ENCODE assay signal across 9 cellular contexts in the genomic region with DNA sequence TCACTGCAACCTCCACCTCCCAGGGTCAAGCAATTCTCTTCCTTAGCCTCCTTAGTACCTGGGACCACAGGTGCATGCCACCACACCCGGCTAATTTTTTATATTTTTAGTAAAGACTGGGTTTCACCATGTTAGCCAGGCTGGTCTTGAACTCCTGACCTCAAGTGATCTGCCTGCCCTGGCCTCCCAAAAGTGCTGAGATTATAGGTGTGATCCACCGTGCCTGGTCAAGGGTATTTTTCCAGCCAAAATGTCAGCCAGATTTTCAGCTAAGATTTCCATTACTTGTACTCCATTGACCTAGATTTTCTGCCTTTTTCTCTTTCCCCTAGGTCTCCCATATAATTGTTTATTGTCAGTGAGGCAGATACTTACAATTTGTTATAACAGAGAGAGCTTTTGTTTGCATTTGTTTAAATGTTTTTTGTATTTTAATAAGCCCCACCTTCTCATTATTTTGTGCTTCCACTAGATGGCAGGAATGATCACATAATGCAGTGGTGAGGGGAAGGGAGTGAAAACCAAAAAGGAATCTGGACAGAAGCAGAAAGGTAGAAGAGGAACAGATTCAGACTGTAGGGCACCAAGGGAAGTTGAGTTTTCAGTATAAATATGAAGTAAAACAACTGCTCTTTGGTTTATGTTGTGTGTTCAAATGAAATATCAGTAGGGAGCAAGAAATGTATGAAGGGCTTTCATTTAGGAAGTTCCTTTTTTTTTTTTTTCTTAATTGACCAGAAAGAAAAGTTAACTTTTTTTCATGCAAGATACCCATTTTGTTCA. TPM values are rescaled to one million over a fixed set of nuclear protein-coding genes. Genes with fewer than 3 reads are reported as not detected.
DNase-seq lines count a peak whose midpoint lies in the region; ATAC-seq and TF ChIP-seq lines count a peak whose summit lies in the region.
"Had no signal": no experiment of that assay in that cellular context is flagged by ENCODE, and none has a peak within 500 bp of the region (broad histone marks: within the 10 kb centered on the region; RNA-seq: fewer than 3 reads in every experiment).

No MANE protein-coding gene starts in this region.

- H3K4me1 ChIP-seq in PC-9 (replicated peaks; ENCODE audit: insufficient read depth): no peaks in the 10 kb centered on the region
- no peaks in the 10 kb centered on the region for H3K4me1 ChIP-seq in mesenchymal stem cell (ENCODE audit: control insufficient read depth, insufficient read depth, low read depth, low read length)

- no peak overlapping the region for H2BK5ac ChIP-seq in mesenchymal stem cell (ENCODE audit: low read depth, low read length, poor library complexity, severe bottlenecking)

- H4K91ac ChIP-seq in mesenchymal stem cell (ENCODE audit: low read length): no peak overlapping the region

- intact Hi-C loops in PC-9 (cut with micrococcal nuclease; ENCODE audit: unreplicated experiment): loop anchor here (1.0 to 2.0 kb wide), 3 partner anchors 199 to 1032 kb away; a partner anchor contains a TSS

- H3K9ac ChIP-seq in mesenchymal stem cell (ENCODE audit: low read length): no peak overlapping the region

- no peak overlapping the region for H3K14ac ChIP-seq in mesenchymal stem cell (ENCODE audit: low read length in 2 of 2)

- H3K9me3 ChIP-seq in PC-9 (ENCODE audit: insufficient read depth, low read depth) (no peaks in the 10 kb centered on the region; the same call in 1 of the 2 replicates), mesenchymal stem cell (ENCODE audit: control insufficient read depth, low read length) (no peaks in the 10 kb centered on the region)

- peaks cover 42% of the 10 kb centered on the region for H3K36me3 ChIP-seq in PC-9 (ENCODE audit: low read depth)
- peaks cover 30 to 68% of the 10 kb centered on the region in 2 experiments for H3K36me3 ChIP-seq in mesenchymal stem cell (ENCODE audit: control insufficient read depth in 1 of 2, insufficient read depth in 2 of 2, low read depth in 1 of 2, low read length in 2 of 2)

- H3K4me3 ChIP-seq in HL-60 (replicated peaks; ENCODE audit: insufficient read depth, low read length): no peak overlapping the region
- no peak overlapping the region for H3K4me3 ChIP-seq in PC-9
- no peak overlapping the region for H3K4me3 ChIP-seq in mesenchymal stem cell (ENCODE audit: insufficient read depth in 1 of 2, low read depth in 1 of 2, low read length in 2 of 2)

- H2AFZ ChIP-seq in PC-9: no peak overlapping the region
- no peak overlapping the region for H2AFZ ChIP-seq in mesenchymal stem cell (ENCODE audit: low read depth, low read length)

- H3K18ac ChIP-seq in mesenchymal stem cell (ENCODE audit: low read depth in 1 of 2, low read length in 2 of 2): no peak overlapping the region

- H2BK15ac ChIP-seq in mesenchymal stem cell (ENCODE audit: low read depth, poor library complexity, severe bottlenecking): no peak overlapping the region

- no TSS peak for BruUV-seq in PC-9 (replicated peaks; lab: Mats Ljungman, UMichigan)

- no peaks in the 10 kb centered on the region for H3K79me2 ChIP-seq in PC-9 (ENCODE audit: low read depth)

- no peak overlapping the region for H3K4me3 Mint-ChIP-seq in effector memory CD8-positive, alpha-beta T cell
- H3K4me3 Mint-ChIP-seq: CD8-positive, alpha-beta memory T cell had no signal

- H3K4me2 ChIP-seq in PC-9: no peak overlapping the region
- no peak overlapping the region for H3K4me2 ChIP-seq in mesenchymal stem cell (ENCODE audit: low read length, poor library complexity, severe bottlenecking)

- no peak overlapping the region for H3K23ac ChIP-seq in mesenchymal stem cell (ENCODE audit: low read length in 2 of 2)

- H3K4me1 Mint-ChIP-seq in effector memory CD8-positive, alpha-beta T cell (ENCODE audit: low read depth in 2 of 2): peaks cover 1 to 5% of the 10 kb centered on the region in 2 donors

- H3K27me3 ChIP-seq in HL-60 (ENCODE audit: insufficient read depth, poor library complexity, severe bottlenecking): no peaks in the 10 kb centered on the region
- no peaks in the 10 kb centered on the region for H3K27me3 ChIP-seq in PC-9 (ENCODE audit: insufficient read depth, low read depth)
- H3K27me3 ChIP-seq in mesenchymal stem cell (ENCODE audit: control insufficient read depth in 1 of 2, insufficient read depth in 1 of 2, low read length in 2 of 2): no peaks in the 10 kb centered on the region

- no peak overlapping the region for H2AK5ac ChIP-seq in mesenchymal stem cell (ENCODE audit: low read length, severe bottlenecking)

- H4K20me1 ChIP-seq in PC-9 (ENCODE audit: insufficient read depth): peaks cover 5% of the 10 kb centered on the region; the same call in 1 of the 2 replicates

- no peak overlapping the region for H4K8ac ChIP-seq in mesenchymal stem cell (ENCODE audit: low read length)

- no peak overlapping the region for H2BK120ac ChIP-seq in mesenchymal stem cell (ENCODE audit: low read depth, low read length)

- H3K79me1 ChIP-seq in mesenchymal stem cell (replicated peaks; ENCODE audit: low read length, poor library complexity, severe bottlenecking): peaks cover 15% of the 10 kb centered on the region

- no peaks in the 10 kb centered on the region for H3K9me2 ChIP-seq in PC-9 (ENCODE audit: insufficient read depth)

- ATAC-seq in effector memory CD8-positive, alpha-beta T cell (replicated peaks): peak; percentile 56
- ATAC-seq in HG03135 (IDR thresholded peaks at IDR 0.05; ENCODE audit: unreplicated experiment) (no peak), HG02840 (IDR thresholded peaks at IDR 0.05; ENCODE audit: low FRiP score, unreplicated experiment) (no peak)

- POLR2A ChIA-PET in PC-9 (lab: Charles Lee; ENCODE audit: unreplicated experiment): no interaction called here

- peak overlapping the region in 1 of 2 donors; percentile 11 for H3K27ac Mint-ChIP-seq in effector memory CD8-positive, alpha-beta T cell

- H3K27ac ChIP-seq in HL-60 (replicated peaks) (no peak overlapping the region), PC-9 (no peak overlapping the region), mesenchymal stem cell (ENCODE audit: low read length, poor library complexity, severe bottlenecking) (no peak overlapping the region)

- H3K36me3 Mint-ChIP-seq in effector memory CD8-positive, alpha-beta T cell (ENCODE audit: insufficient read depth): peaks cover 66% of the 10 kb centered on the region

- DNase-seq in NCI-H1436 (lab: John Stamatoyannopoulos, UW) (peak; percentile 47), NCI-H1436 treated with DMSO at 0.1 percent for 48 hours (lab: John Stamatoyannopoulos, UW) (no peak), HL-60 (ENCODE audit: low read depth in 1 of 2, low spot score in 1 of 2) (peak in 1 of 2 experiments; percentile 36), PC-9 (peak in 1 of 2 experiments; percentile 9), mesenchymal stem cell (peak; percentile 60)
- DNase-seq in effector memory CD8-positive, alpha-beta T cell: peak in 2 of 3 experiments; percentile 4 to 6

- H2BK12ac ChIP-seq in mesenchymal stem cell (ENCODE audit: low read length in 2 of 2): no peak overlapping the region

- WGBS in mesenchymal stem cell: 86% methylated on average over 2 of the region's 2 CpGs

- CTCF ChIA-PET in PC-9 (lab: Charles Lee): interaction anchor here (0.7 to 1.4 kb wide), 4 partner anchors 189 to 1032 kb away, joined by 3 to 4 read pairs (median 3); a partner anchor contains a TSS

- H3K4ac ChIP-seq in mesenchymal stem cell (ENCODE audit: low read depth in 1 of 2, low read length in 2 of 2): no peak overlapping the region

- peaks cover 18% of the 10 kb centered on the region; the same call in 1 of the 2 replicates for H3F3A ChIP-seq in PC-9 (ENCODE audit: insufficient read depth, low read depth)

- H3K9me3 Mint-ChIP-seq in effector memory CD8-positive, alpha-beta T cell: no peaks in the 10 kb centered on the region
- H3K9me3 Mint-ChIP-seq: CD8-positive, alpha-beta memory T cell had no signal

- no peaks in the 10 kb centered on the region for H3K27me3 Mint-ChIP-seq in effector memory CD8-positive, alpha-beta T cell
- H3K27me3 Mint-ChIP-seq: CD8-positive, alpha-beta memory T cell had no signal

- TF ChIP-seq CTCF in HL-60 (IDR thresholded peaks at IDR 0.05; ENCODE audit: insufficient read depth, low read length) (peak; percentile 8), PC-9 (conservative IDR thresholded peaks at IDR 0.05) (peak; percentile 80)

RNA-seq across cellular contexts. Expression of gene RPF2, which starts 29.7 kb away (rescaled TPM):
- 24.7 and 25.6 TPM in 2 replicates for total RNA-seq in PC-9 (2021)
- 40.4 TPM for polyA plus RNA-seq in mesenchymal stem cell (2013, experiment 1 of 2)
- 40.6 TPM for polyA plus RNA-seq in mesenchymal stem cell (2013, experiment 2 of 2)

RNA-seq across cellular contexts. Expression of gene GTF3C6, which starts 53.0 kb away (rescaled TPM):
- total RNA-seq in PC-9 (2021): 27.9 and 28.5 TPM in 2 replicates
- 113 TPM for polyA plus RNA-seq in mesenchymal stem cell (2013, experiment 1 of 2)
- 116 TPM for polyA plus RNA-seq in mesenchymal stem cell (2013, experiment 2 of 2)
